In the genomic region with DNA sequence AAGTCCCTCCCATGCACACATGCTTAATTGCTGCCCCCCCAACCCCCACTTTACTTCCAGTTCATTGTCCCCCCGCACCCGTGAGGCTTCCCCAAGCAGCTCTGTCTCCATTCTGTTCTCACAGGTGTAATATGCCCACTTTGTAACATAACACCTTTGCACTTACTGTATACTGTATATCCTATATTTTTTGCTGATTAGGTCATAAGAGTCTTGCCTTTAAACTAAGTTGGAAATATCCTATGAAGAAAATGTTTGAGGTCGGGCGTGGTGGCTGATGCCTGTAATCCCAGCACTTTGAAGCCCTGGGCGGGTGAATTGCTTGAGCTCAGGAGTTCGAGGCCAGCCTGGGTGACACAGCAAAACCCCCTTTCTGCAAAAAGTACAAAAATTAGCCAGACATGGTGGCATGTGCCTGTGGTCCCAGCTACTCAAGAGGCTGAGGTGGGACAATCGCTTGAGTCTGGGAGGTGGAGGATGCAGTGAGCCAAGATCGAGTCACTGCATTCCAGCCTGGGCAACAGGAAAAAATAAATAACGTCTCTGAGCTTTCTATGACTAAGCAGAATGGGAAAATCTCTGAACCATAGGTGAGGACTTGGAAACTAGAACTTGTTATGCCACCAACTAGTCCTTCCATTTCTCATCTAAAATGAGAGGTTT, we compare ENCODE assay signal across 15 cellular contexts.
DNase-seq lines count a peak whose midpoint lies in the region; ATAC-seq, FAIRE-seq and TF ChIP-seq lines count a peak whose summit lies in the region.
"Had no signal": no experiment of that assay in that cellular context is flagged by ENCODE, and none has a peak within 500 bp of the region (broad histone marks: within the 10 kb centered on the region; RNA-seq: fewer than 3 reads in every experiment).

No MANE protein-coding gene starts in this region.

- TF ChIP-seq CTCF in brain microvascular endothelial cell (IDR thresholded peaks at IDR 0.05; ENCODE audit: low read depth, low read length, missing control alignments): no peak

- no peak for ATAC-seq in activated CD4-positive, alpha-beta T cell treated with anti-CD3 and anti-CD28 coated beads for 36 hours
- ATAC-seq in naive thymus-derived CD4-positive, alpha-beta T cell: no peak
- no peak for ATAC-seq in GM21576 (IDR thresholded peaks at IDR 0.05; ENCODE audit: unreplicated experiment)

- no peaks in the 10 kb centered on the region for H3K9me3 Mint-ChIP-seq in activated CD4-positive, alpha-beta T cell treated with anti-CD3 and anti-CD28 coated beads for 36 hours (ENCODE audit: low read depth)
- peaks cover 0 to 1% (median 0%) of the 10 kb centered on the region in 11 donors for H3K9me3 Mint-ChIP-seq in naive thymus-derived CD4-positive, alpha-beta T cell

- intact Hi-C loops in activated CD4-positive, alpha-beta T cell treated with anti-CD3 and anti-CD28 coated beads for 36 hours (cut with DNase I, micrococcal nuclease): no loop called here
- intact Hi-C loops in naive thymus-derived CD4-positive, alpha-beta T cell (cut with micrococcal nuclease): no loop called here

- H3K27ac ChIP-seq in brain microvascular endothelial cell: no peak overlapping the region
- no peak overlapping the region for H3K27ac ChIP-seq in naive thymus-derived CD4-positive, alpha-beta T cell (ENCODE audit: low read depth, low read length)

- H3K4me3 ChIP-seq in brain microvascular endothelial cell (ENCODE audit: low read depth, low read length): no peak overlapping the region
- H3K4me3 ChIP-seq in naive thymus-derived CD4-positive, alpha-beta T cell (ENCODE audit: low read length): no peak overlapping the region

- CTCF ChIA-PET in activated CD4-positive, alpha-beta T cell treated with anti-CD3 and anti-CD28 coated beads for 36 hours (lab: Charles Lee): interaction anchor here (0.7 to 4.3 kb wide), 5 partner anchors 15 to 294 kb away, joined by 3 to 16 read pairs (median 7); no protein-coding TSS in a partner anchor
- CTCF ChIA-PET in naive thymus-derived CD4-positive, alpha-beta T cell (lab: Charles Lee): no interaction called here

- FAIRE-seq in HTR-8/SVneo (lab: Jason Lieb, UNC): peak; percentile 4
- FAIRE-seq: A204.1, GM12891, urothelium cell line had no signal

- DNase-seq in activated CD4-positive, alpha-beta T cell treated with anti-CD3 and anti-CD28 coated beads for 36 hours: no peak
- no peak for DNase-seq in activated CD4-positive, alpha-beta T cell treated with anti-CD3 and anti-CD28 coated beads for 48 hours
- DNase-seq in HTR-8/SVneo (ENCODE audit: insufficient read length, low spot score) (no peak), brain microvascular endothelial cell (peak; percentile 29), epidermal melanocyte (ENCODE audit: insufficient read length, low spot score) (no peak), NCI-H2227 treated with DMSO at 0.1 percent for 48 hours (lab: John Stamatoyannopoulos, UW) (no peak)
- no peak for DNase-seq in naive thymus-derived CD4-positive, alpha-beta T cell
- DNase-seq: caudate nucleus; NCI-H1694; occipital lobe; stimulated activated CD4-positive, alpha-beta T cell treated with anti-CD3 and anti-CD28 coated beads, Interleukin-12 subunit alpha, Interleukin-12 subunit beta, amount 100 ng/mL, for 4 hours had no signal

- no peaks in the 10 kb centered on the region for H3K36me3 ChIP-seq in brain microvascular endothelial cell (replicated peaks)
- peaks cover 10 to 75% (median 18%) of the 10 kb centered on the region in 3 experiments for H3K36me3 ChIP-seq in naive thymus-derived CD4-positive, alpha-beta T cell (ENCODE audit: control insufficient read depth in 2 of 3, insufficient read depth in 3 of 3, low read length in 3 of 3)

- in situ Hi-C loops in brain microvascular endothelial cell (cut with HindIII; ENCODE audit: low pct_ligation_motif_present, low sequenced_read_pairs): no loop called here

- peaks cover 19% of the 10 kb centered on the region for H3K4me1 Mint-ChIP-seq in activated CD4-positive, alpha-beta T cell treated with anti-CD3 and anti-CD28 coated beads for 36 hours
- H3K4me1 Mint-ChIP-seq in naive thymus-derived CD4-positive, alpha-beta T cell: peaks cover 2 to 35% (median 26%) of the 10 kb centered on the region in 7 donors

- H3K27me3 ChIP-seq in brain microvascular endothelial cell (replicated peaks): no peaks in the 10 kb centered on the region
- H3K27me3 ChIP-seq in naive thymus-derived CD4-positive, alpha-beta T cell (ENCODE audit: control insufficient read depth in 2 of 2, insufficient read depth in 2 of 2, low read length in 2 of 2): no peaks in the 10 kb centered on the region

- no peaks in the 10 kb centered on the region for H3K4me1 ChIP-seq in naive thymus-derived CD4-positive, alpha-beta T cell (ENCODE audit: control insufficient read depth in 2 of 2, insufficient read depth in 2 of 2, low read length in 2 of 2)

- peak overlapping the region; percentile 69 for H3K27ac Mint-ChIP-seq in activated CD4-positive, alpha-beta T cell treated with anti-CD3 and anti-CD28 coated beads for 36 hours
- peak overlapping the region in 6 of 9 donors; percentile 24 to 72 (median 46) for H3K27ac Mint-ChIP-seq in naive thymus-derived CD4-positive, alpha-beta T cell

- no peaks in the 10 kb centered on the region for H3K27me3 Mint-ChIP-seq in activated CD4-positive, alpha-beta T cell treated with anti-CD3 and anti-CD28 coated beads for 36 hours
- H3K27me3 Mint-ChIP-seq in naive thymus-derived CD4-positive, alpha-beta T cell: no peaks in the 10 kb centered on the region

- H3K9me3 ChIP-seq in naive thymus-derived CD4-positive, alpha-beta T cell (ENCODE audit: control insufficient read depth in 2 of 3, low read length in 3 of 3): no peaks in the 10 kb centered on the region

- H3K36me3 Mint-ChIP-seq in activated CD4-positive, alpha-beta T cell treated with anti-CD3 and anti-CD28 coated beads for 36 hours (ENCODE audit: low read depth): peaks cover 33% of the 10 kb centered on the region
- H3K36me3 Mint-ChIP-seq in naive thymus-derived CD4-positive, alpha-beta T cell: peaks cover 19 to 54% (median 24%) of the 10 kb centered on the region in 5 donors

- H3K4me3 Mint-ChIP-seq in activated CD4-positive, alpha-beta T cell treated with anti-CD3 and anti-CD28 coated beads for 36 hours: no peak overlapping the region
- H3K4me3 Mint-ChIP-seq in naive thymus-derived CD4-positive, alpha-beta T cell: peak overlapping the region in 1 of 10 donors; percentile 20

- POLR2A ChIA-PET in activated CD4-positive, alpha-beta T cell treated with anti-CD3 and anti-CD28 coated beads for 36 hours (lab: Charles Lee): no interaction called here
- POLR2A ChIA-PET in naive thymus-derived CD4-positive, alpha-beta T cell (lab: Charles Lee): interaction anchor here (1.0 kb wide), 1 partner anchor 76 kb away, joined by 3 read pairs; the partner anchor contains the start of gene TNRC6C
